8 cellular contexts compared by ENCODE assay signal in genomic region chr5:112706446-112707016, GRCh38. TPM values are rescaled to one million over a fixed set of nuclear protein-coding genes. Genes with fewer than 3 reads are reported as not detected.
DNase-seq lines count a peak whose midpoint lies in the region; ATAC-seq, FAIRE-seq and TF ChIP-seq lines count a peak whose summit lies in the region.

No MANE protein-coding gene starts in this region.

- CTCF ChIA-PET in activated CD4-positive, alpha-beta T cell treated with anti-CD3 and anti-CD28 coated beads for 36 hours (lab: Charles Lee): no interaction called here
- CTCF ChIA-PET in HepG2 (lab: Yijun Ruan, JAX; ENCODE audit: low intra/inter-chr PET ratio, low total read pairs): no interaction called here

- 37% methylated on average over 4 of the region's 4 CpGs for whole genome bisulfite sequencing in HepG2 (ENCODE audit: low lambda C conversion rate)

- H4K20me1 ChIP-seq in HepG2 (ENCODE audit: insufficient read depth, low read length): no peaks in the 10 kb centered on the region

- peak overlapping the region; percentile 90 for H3K27ac Mint-ChIP-seq in activated CD4-positive, alpha-beta T cell treated with anti-CD3 and anti-CD28 coated beads for 36 hours
- peak overlapping the region; percentile 66 for H3K27ac Mint-ChIP-seq in activated T-helper 2 cell treated with anti-CD3 and anti-CD28 coated beads, Interferon-gamma antibody, Interleukin-2, Interleukin-4, amounts not matched to agents 10 μg/mL and 5 μg/mL and 100 μg/mL, durations not matched to agents 14 hours and 24 hours and 36 hours

- no peak for TF ChIP-seq EP300 in HepG2 (IDR thresholded peaks at IDR 0.05; ENCODE audit: low read depth in 2 of 2, low read length in 2 of 2)
- no peak for TF ChIP-seq EP300 in HepG2 (CRISPR knock-in tag; IDR thresholded peaks at IDR 0.05; ENCODE audit: borderline replicate concordance)

- peaks cover 48% of the 10 kb centered on the region for H3K4me1 Mint-ChIP-seq in activated CD4-positive, alpha-beta T cell treated with anti-CD3 and anti-CD28 coated beads for 36 hours
- H3K4me1 Mint-ChIP-seq in activated T-helper 2 cell treated with anti-CD3 and anti-CD28 coated beads, Interferon-gamma antibody, Interleukin-2, Interleukin-4, amounts not matched to agents 10 μg/mL and 5 μg/mL and 100 μg/mL, durations not matched to agents 14 hours and 24 hours and 36 hours (ENCODE audit: low read depth): peaks cover 33% of the 10 kb centered on the region

- in situ Hi-C loops in HepG2 (cut with HindIII; ENCODE audit: extremely low pct_ligation_motif_present, low pct_unique_long_range_greater_than_20kb): no loop called here

- TF ChIP-seq CTCF in HepG2 (CRISPR knock-in tag; IDR thresholded peaks at IDR 0.05): no peak

- peak overlapping the region; percentile 83 for H3K4me3 Mint-ChIP-seq in activated CD4-positive, alpha-beta T cell treated with anti-CD3 and anti-CD28 coated beads for 36 hours
- H3K4me3 Mint-ChIP-seq in activated T-helper 2 cell treated with anti-CD3 and anti-CD28 coated beads, Interferon-gamma antibody, Interleukin-2, Interleukin-4, amounts not matched to agents 10 μg/mL and 5 μg/mL and 100 μg/mL, durations not matched to agents 14 hours and 24 hours and 36 hours (ENCODE audit: low read depth): peak overlapping the region; percentile 93

- peaks cover 46% of the 10 kb centered on the region for H3K4me1 ChIP-seq in HepG2 (ENCODE audit: insufficient read depth, low read length)
- H3K4me1 ChIP-seq in stomach smooth muscle (ENCODE audit: control insufficient read depth, insufficient read depth, low read length): peaks cover 20% of the 10 kb centered on the region

- H3K36me3 Mint-ChIP-seq in activated CD4-positive, alpha-beta T cell treated with anti-CD3 and anti-CD28 coated beads for 36 hours (ENCODE audit: low read depth): no peaks in the 10 kb centered on the region
- H3K36me3 Mint-ChIP-seq in activated T-helper 2 cell treated with anti-CD3 and anti-CD28 coated beads, Interferon-gamma antibody, Interleukin-2, Interleukin-4, amounts not matched to agents 10 μg/mL and 5 μg/mL and 100 μg/mL, durations not matched to agents 14 hours and 24 hours and 36 hours (ENCODE audit: low read depth): no peaks in the 10 kb centered on the region

- H3K4me2 ChIP-seq in HepG2 (ENCODE audit: low read depth, low read length): peak overlapping the region; percentile 77

- peak overlapping the region; percentile 5 for H3K27ac ChIP-seq in HepG2 (ENCODE audit: extremely low read length, insufficient read depth, low read length)
- peak overlapping the region; percentile 81 for H3K27ac ChIP-seq in stomach smooth muscle (ENCODE audit: low read length)

- DNase-seq in activated CD4-positive, alpha-beta T cell treated with anti-CD3 and anti-CD28 coated beads for 36 hours: no peak
- DNase-seq in activated CD4-positive, alpha-beta T cell treated with anti-CD3 and anti-CD28 coated beads for 48 hours: no peak
- no peak for DNase-seq in activated T-helper 2 cell treated with anti-CD3 and anti-CD28 coated beads, Interferon-gamma antibody, Interleukin-2, Interleukin-4, amounts not matched to agents 10 μg/mL and 5 μg/mL and 100 μg/mL, durations not matched to agents 14 hours and 24 hours and 36 hours (ENCODE audit: low spot score)
- no peak for DNase-seq in HepG2 (ENCODE audit: low spot score)
- DNase-seq in NCI-H1105 (lab: John Stamatoyannopoulos, UW): no peak
- no peak for DNase-seq in NCI-H1436 (lab: John Stamatoyannopoulos, UW)

- H3K4me3 ChIP-seq in HepG2 (replicated peaks in 1 of 3; ENCODE audit: insufficient read depth in 1 of 3, low read depth in 2 of 3, low read length in 3 of 3) (peak overlapping the region; percentile 41 to 98 (median 49)), stomach smooth muscle (ENCODE audit: low read length in 2 of 2) (peak overlapping the region in 1 of 2 donors; percentile 89)

- H3K27me3 ChIP-seq in HepG2 (ENCODE audit: control insufficient read depth in 1 of 2, insufficient read depth in 2 of 2, low read length in 2 of 2) (peaks cover 0 to 1% of the 10 kb centered on the region in 2 experiments; a peak in 1 of 5 replicates), stomach smooth muscle (ENCODE audit: control insufficient read depth in 1 of 2, insufficient read depth in 2 of 2, low read length in 2 of 2) (no peaks in the 10 kb centered on the region)

- peaks cover 35% of the 10 kb centered on the region for H3K79me2 ChIP-seq in HepG2 (ENCODE audit: insufficient read depth, low read length)

- TF ChIP-seq RAD21 in HepG2 (CRISPR knock-in tag; IDR thresholded peaks at IDR 0.05): no peak

- H2AFZ ChIP-seq in HepG2 (ENCODE audit: low read length): peak overlapping the region; percentile 91

- POLR2A ChIA-PET in activated CD4-positive, alpha-beta T cell treated with anti-CD3 and anti-CD28 coated beads for 36 hours (lab: Charles Lee): no interaction called here
- POLR2A ChIA-PET in HepG2 (lab: Yijun Ruan, JAX): no interaction called here

- intact Hi-C loops in activated CD4-positive, alpha-beta T cell treated with anti-CD3 and anti-CD28 coated beads for 36 hours (cut with DNase I, micrococcal nuclease): loop anchor here (1.0 to 5.0 kb wide), 9 partner anchors 31 to 1194 kb away; partner anchors contain the start of genes APC (in 2 of the 2), DCP2 (in 2 of the 2), REEP5 (in 1 of the 2) and SRP19 (in 1 of the 2)
- intact Hi-C loops in activated T-helper 2 cell treated with anti-CD3 and anti-CD28 coated beads, Interferon-gamma antibody, Interleukin-2, Interleukin-4, amounts not matched to agents 10 μg/mL and 5 μg/mL and 100 μg/mL, durations not matched to agents 14 hours and 24 hours and 36 hours (cut with micrococcal nuclease): loop anchor here (1.0 to 10.0 kb wide), 6 partner anchors 31 to 1192 kb away; partner anchors contain the start of genes APC, DCP2, REEP5 and SRP19
- intact Hi-C loops in HepG2 (cut with micrococcal nuclease; ENCODE audit: unreplicated experiment): loop anchor here (2.0 to 5.0 kb wide), 3 partner anchors 30 to 156 kb away; partner anchors contain the start of genes APC and SRP19

- no peaks in the 10 kb centered on the region for H3K9me3 ChIP-seq in HepG2 (ENCODE audit: low read length)
- H3K9me3 ChIP-seq in stomach smooth muscle (ENCODE audit: control insufficient read depth in 2 of 2, low read length in 2 of 2): no peaks in the 10 kb centered on the region

- H3K36me3 ChIP-seq in HepG2 (replicated peaks in 1 of 2; ENCODE audit: control insufficient read depth in 1 of 2, insufficient read depth in 2 of 2, low read length in 2 of 2): no peaks in the 10 kb centered on the region
- H3K36me3 ChIP-seq in stomach smooth muscle (ENCODE audit: control insufficient read depth in 2 of 2, insufficient read depth in 2 of 2, low read length in 2 of 2): no peaks in the 10 kb centered on the region

- no peaks in the 10 kb centered on the region for H3K9me3 Mint-ChIP-seq in activated CD4-positive, alpha-beta T cell treated with anti-CD3 and anti-CD28 coated beads for 36 hours (ENCODE audit: low read depth)
- H3K9me3 Mint-ChIP-seq in activated T-helper 2 cell treated with anti-CD3 and anti-CD28 coated beads, Interferon-gamma antibody, Interleukin-2, Interleukin-4, amounts not matched to agents 10 μg/mL and 5 μg/mL and 100 μg/mL, durations not matched to agents 14 hours and 24 hours and 36 hours: no peaks in the 10 kb centered on the region

- TF ChIP-seq POLR2A in HepG2 (IDR thresholded peaks at IDR 0.05; ENCODE audit: insufficient read depth in 1 of 2, low read depth in 2 of 2, low read length in 2 of 2) (no peak), GM18505 (IDR thresholded peaks at IDR 0.05; ENCODE audit: borderline replicate concordance, extremely low read depth, insufficient read depth, insufficient read length) (no peak)

- H3K27me3 Mint-ChIP-seq in activated CD4-positive, alpha-beta T cell treated with anti-CD3 and anti-CD28 coated beads for 36 hours: no peaks in the 10 kb centered on the region
- H3K27me3 Mint-ChIP-seq in activated T-helper 2 cell treated with anti-CD3 and anti-CD28 coated beads, Interferon-gamma antibody, Interleukin-2, Interleukin-4, amounts not matched to agents 10 μg/mL and 5 μg/mL and 100 μg/mL, durations not matched to agents 14 hours and 24 hours and 36 hours (ENCODE audit: low read depth): peaks cover 3% of the 10 kb centered on the region

- H3K9ac ChIP-seq in HepG2 (ENCODE audit: insufficient read depth, low read depth, low read length) (peak overlapping the region; percentile 38; the same call in 1 of the 2 replicates), stomach smooth muscle (ENCODE audit: low read length in 2 of 2) (peak overlapping the region in 1 of 2 donors; percentile 85)

- no TSS peak for BruUV-seq in HepG2 (replicated peaks; lab: Mats Ljungman, UMichigan)

- no peak for FAIRE-seq in HepG2 (lab: Jason Lieb, UNC)

- no peak for ATAC-seq in activated CD4-positive, alpha-beta T cell treated with anti-CD3 and anti-CD28 coated beads for 36 hours
- ATAC-seq in HepG2: no peak
- no peak for ATAC-seq in GM18505 (IDR thresholded peaks at IDR 0.05; ENCODE audit: unreplicated experiment)

RNA-seq across cellular contexts. Expression of gene APC, which starts 31.2 kb away (rescaled TPM):
- 10 to 100 TPM; 20.1 to 22.3 TPM for total RNA-seq in activated CD4-positive, alpha-beta T cell treated with anti-CD3 and anti-CD28 coated beads for 36 hours
- 17.4 and 21.4 TPM in 2 replicates for total RNA-seq in activated T-helper 2 cell treated with anti-CD3 and anti-CD28 coated beads, Interferon-gamma antibody, Interleukin-2, Interleukin-4, amounts not matched to agents 10 μg/mL and 5 μg/mL and 100 μg/mL, durations not matched to agents 14 hours and 24 hours and 36 hours
- total RNA-seq in HepG2 (2016; rRNA removed; fragmentation: Illumina TruSeq; extraction: Trizol): 19.0 and 19.4 TPM in 2 replicates
- 2.9 and 3.0 TPM in 2 replicates for total RNA-seq in HepG2 (2016; cell fraction: cytosol; rRNA removed; fragmentation: Illumina TruSeq; extraction: Trizol; ENCODE audit: low read depth)
- 16.4 and 19.4 TPM in 2 replicates for total RNA-seq in HepG2 (2016; cell fraction: insoluble cytoplasmic fraction; rRNA removed; fragmentation: Illumina TruSeq; extraction: Trizol)
- total RNA-seq in HepG2 (2016; cell fraction: membrane; rRNA removed; fragmentation: Illumina TruSeq; extraction: Trizol): 5.4 and 6.4 TPM in 2 replicates
- 33.0 and 40.2 TPM in 2 replicates for total RNA-seq in HepG2 (2016; cell fraction: nucleus; rRNA removed; fragmentation: Illumina TruSeq; extraction: Trizol)
- polyA plus RNA-seq in HepG2 (2011; rRNA removed): 4.4 and 6.1 TPM in 2 replicates
- polyA plus RNA-seq in HepG2 (2011; cell fraction: cytosol; rRNA removed): 3.5 and 4.0 TPM in 2 replicates
- polyA plus RNA-seq in HepG2 (2011; cell fraction: nucleus; rRNA removed): 11.3 and 11.7 TPM in 2 replicates
- polyA plus RNA-seq in HepG2 (2012): 5.5 and 6.1 TPM in 2 replicates
- polyA plus RNA-seq in HepG2 (2016; cell fraction: cytosol; fragmentation: Illumina TruSeq; extraction: Trizol; ENCODE audit: low read depth): 0.27 and 0.34 TPM in 2 replicates
- 4.7 and 5.2 TPM in 2 replicates for polyA plus RNA-seq in HepG2 (2016; cell fraction: insoluble cytoplasmic fraction; fragmentation: Illumina TruSeq; extraction: Trizol; ENCODE audit: low read depth)
- 0.34 and 0.37 TPM in 2 replicates for polyA plus RNA-seq in HepG2 (2016; cell fraction: membrane; fragmentation: Illumina TruSeq; extraction: Trizol; ENCODE audit: low read depth)
- polyA plus RNA-seq in HepG2 (2016; cell fraction: nucleus; fragmentation: Illumina TruSeq; extraction: Trizol; ENCODE audit: insufficient read depth, low read depth): 13.3 and 13.6 TPM in 2 replicates
- polyA minus RNA-seq in HepG2 (2011; rRNA and poly(A)+ RNA removed; ENCODE audit: low replicate concordance): 21.1 and 23.5 TPM in 2 replicates
- polyA minus RNA-seq in HepG2 (2011; cell fraction: cytosol; rRNA and poly(A)+ RNA removed): 15.0 and 16.6 TPM in 2 replicates
- polyA minus RNA-seq in HepG2 (2011; cell fraction: nucleus; rRNA and poly(A)+ RNA removed): 84.2 and 87.0 TPM in 2 replicates
